In genomic region chr2:62219407-62220159, GRCh38 we compare ENCODE assay signal across 15 cellular contexts. TPM values are rescaled to one million over a fixed set of nuclear protein-coding genes. Genes with fewer than 3 reads are reported as not detected.
DNase-seq lines count a peak whose midpoint lies in the region; ATAC-seq and TF ChIP-seq lines count a peak whose summit lies in the region.
"Had no signal": no experiment of that assay in that cellular context is flagged by ENCODE, and none has a peak within 500 bp of the region (broad histone marks: within the 10 kb centered on the region; RNA-seq: fewer than 3 reads in every experiment).

No MANE protein-coding gene starts in this region.

- H3K27me3 Mint-ChIP-seq in activated naive CD8-positive, alpha-beta T cell treated with anti-CD3 and anti-CD28 coated beads, Interleukin-2, amount 50 U/mL, for 24 hours, result no peaks in the 10 kb centered on the region
- H3K27me3 Mint-ChIP-seq in naive B cell, result no peaks in the 10 kb centered on the region

- H3K4me3 Mint-ChIP-seq in activated naive CD8-positive, alpha-beta T cell treated with anti-CD3 and anti-CD28 coated beads, Interleukin-2, amount 50 U/mL, for 24 hours, result peak overlapping the region; percentile 34
- peak overlapping the region in 1 of 8 donors; percentile 1 for H3K4me3 Mint-ChIP-seq in naive B cell
- H3K4me3 Mint-ChIP-seq: H9 had no signal

- ATAC-seq in heart right ventricle (no peak), naive B cell (ENCODE audit: low read depth in 2 of 2) (no peak)
- ATAC-seq in activated naive CD8-positive, alpha-beta T cell treated with anti-CD3 and anti-CD28 coated beads, Interleukin-2, amount 50 U/mL, for 24 hours, result peak; percentile 44

- H3K4me1 Mint-ChIP-seq in activated naive CD8-positive, alpha-beta T cell treated with anti-CD3 and anti-CD28 coated beads, Interleukin-2, amount 50 U/mL, for 24 hours, result peaks cover 86% of the 10 kb centered on the region
- H3K4me1 Mint-ChIP-seq in naive B cell, result peaks cover 55 to 74% (median 62%) of the 10 kb centered on the region in 3 donors

- H3K4me3 ChIP-seq in heart right ventricle (no peak overlapping the region), uterus (no peak overlapping the region)

- intact Hi-C loops in heart right ventricle (cut with DNase I), result no loop called here
- intact Hi-C loops in cardiac septum (cut with DNase I), result loop anchor here (5.0 kb wide), 1 partner anchor 193 kb away; no protein-coding TSS in a partner anchor
- intact Hi-C loops in uterus (cut with DNase I; ENCODE audit: low total_unique reads), result no loop called here

- no peak for TF ChIP-seq CTCF in heart right ventricle (IDR thresholded peaks at IDR 0.05)
- TF ChIP-seq CTCF in uterus (IDR thresholded peaks at IDR 0.05), result no peak

- peaks cover 0 to 23% (median 14%) of the 10 kb centered on the region in 9 donors for H3K36me3 ChIP-seq in heart right ventricle
- H3K36me3 ChIP-seq in uterus, result no peaks in the 10 kb centered on the region

- H3K36me3 Mint-ChIP-seq in activated naive CD8-positive, alpha-beta T cell treated with anti-CD3 and anti-CD28 coated beads, Interleukin-2, amount 50 U/mL, for 24 hours (ENCODE audit: low read depth), result peaks cover 56% of the 10 kb centered on the region
- peaks cover 24 to 25% of the 10 kb centered on the region in 2 donors for H3K36me3 Mint-ChIP-seq in naive B cell

- 73 to 96% methylated on average over 4 of the region's 4 CpGs for WGBS in heart right ventricle, 2 donors

- TF ChIP-seq POLR2A in uterus (IDR thresholded peaks at IDR 0.05), result no peak

- peak overlapping the region; percentile 94 for H3K27ac Mint-ChIP-seq in activated naive CD8-positive, alpha-beta T cell treated with anti-CD3 and anti-CD28 coated beads, Interleukin-2, amount 50 U/mL, for 24 hours
- H3K27ac Mint-ChIP-seq in naive B cell, result peak overlapping the region in 5 of 6 donors; percentile 29 to 74 (median 64)
- H3K27ac Mint-ChIP-seq: H9 had no signal

- H3K9me3 ChIP-seq in heart right ventricle (peaks cover 0 to 9% (median 0%) of the 10 kb centered on the region in 11 donors), uterus (no peaks in the 10 kb centered on the region)

- H3K4me1 ChIP-seq in heart right ventricle, result peaks cover 16 to 89% (median 73%) of the 10 kb centered on the region in 9 donors
- H3K4me1 ChIP-seq in uterus, result peaks cover 12 to 14% of the 10 kb centered on the region in 2 donors

- H3K27me3 ChIP-seq in heart right ventricle (no peaks in the 10 kb centered on the region), uterus (no peaks in the 10 kb centered on the region)

- DNase-seq in heart right ventricle (no peak), cardiac septum (ENCODE audit: low spot score) (no peak), naive B cell (no peak), uterus (no peak), DMS114 treated with DMSO at 0.1 percent for 48 hours (lab: John Stamatoyannopoulos, UW; ENCODE audit: unreplicated experiment) (no peak), epidermal melanocyte (ENCODE audit: insufficient read length, low spot score) (no peak), NCI-H748 (lab: John Stamatoyannopoulos, UW; ENCODE audit: unreplicated experiment) (no peak)
- no peak for DNase-seq in activated naive CD8-positive, alpha-beta T cell treated with anti-CD3 and anti-CD28 coated beads, Interleukin-2, amount 50 U/mL, for 24 hours
- DNase-seq: activated CD4-positive, alpha-beta T cell treated with anti-CD3 and anti-CD28 coated beads for 4 hours; AML-193; effector CD8-positive, alpha-beta T cell; H9; NCI-H226; OCI-M1; stimulated activated CD4-positive, alpha-beta T cell treated with anti-CD3 and anti-CD28 coated beads, Interleukin-15, amount 100 ng/mL, for 24 hours had no signal

- peaks cover 8% of the 10 kb centered on the region for H3K9me3 Mint-ChIP-seq in activated naive CD8-positive, alpha-beta T cell treated with anti-CD3 and anti-CD28 coated beads, Interleukin-2, amount 50 U/mL, for 24 hours
- H3K9me3 Mint-ChIP-seq in naive B cell, result peaks cover 0 to 9% (median 4%) of the 10 kb centered on the region in 7 donors

- peak overlapping the region in 7 of 10 donors; percentile 20 to 81 (median 73) for H3K27ac ChIP-seq in heart right ventricle
- peak overlapping the region; percentile 13 to 78 for H3K27ac ChIP-seq in uterus

RNA-seq across cellular contexts. Expression of gene B3GNT2, which starts 23.7 kb away (rescaled TPM):
- total RNA-seq in heart right ventricle (10 to 100 TPM; 11.8 to 33.5 (median 18.1) TPM), cardiac septum (31.2 TPM), uterus (10 to 100 TPM; 15.9 to 42.4 (median 25.5) TPM)
- polyA plus RNA-seq in heart right ventricle (10 to 100 TPM; 10.4 to 10.8 TPM), naive B cell (ENCODE audit: low read depth in 6 of 6) (10 to 100 TPM; 24.8 to 43.4 (median 36.5) TPM)
